Comparison of ENCODE assay signal across 25 cellular contexts in genomic region chr17:7737601-7738000, GRCh38. TPM values are rescaled to one million over a fixed set of nuclear protein-coding genes. Genes with fewer than 3 reads are reported as not detected.
"Had no signal": no experiment of that assay in that cellular context is flagged by ENCODE, and none has a peak within 500 bp of the region (broad histone marks: within the 10 kb centered on the region; RNA-seq: fewer than 3 reads in every experiment).

No MANE protein-coding gene starts in this region.

- H3K4me1 Mint-ChIP-seq: endodermal cell, mesothelial cell of epicardium had no signal

- DNase-seq: colonic mucosa; cortex of kidney; effector CD8-positive, alpha-beta T cell; effector memory CD8-positive, alpha-beta T cell; endodermal cell; erythroblast; esophagus squamous epithelium; foreskin fibroblast; foreskin melanocyte; gastrocnemius medialis; glutamatergic neuron; head of caudate nucleus; heart right ventricle; hippocampal formation; left cardiac atrium; left lung; left ventricle myocardium superior; lower lobe of right lung; mesenchymal stem cell; mucosa of descending colon had no signal

- H3K4me3 ChIP-seq: colonic mucosa, esophagus squamous epithelium, gastrocnemius medialis, heart right ventricle, left lung, lower lobe of right lung, mucosa of descending colon had no signal

- H3K9me3 ChIP-seq: colonic mucosa, esophagus squamous epithelium, gastrocnemius medialis, heart right ventricle, left lung, lower lobe of right lung, mucosa of descending colon had no signal

- H3K27me3 ChIP-seq: colonic mucosa had no signal

- H3K36me3 Mint-ChIP-seq: mesothelial cell of epicardium had no signal

- H3K4me1 ChIP-seq: colonic mucosa, esophagus squamous epithelium, gastrocnemius medialis, left lung, lower lobe of right lung had no signal

- H3K9me3 Mint-ChIP-seq: dendritic cell treated with granulocyte-macrophage colony-stimulating factor and Interleukin-4, amounts not matched to agents 40 ng/mL and 50 ng/mL, for 4 days; effector memory CD8-positive, alpha-beta T cell; endodermal cell; mesothelial cell of epicardium had no signal

- ATAC-seq: effector memory CD8-positive, alpha-beta T cell; esophagus mucosa; gastrocnemius medialis; heart right ventricle; left cardiac atrium; left lung; left ventricle myocardium superior; lower lobe of right lung; mucosa of descending colon had no signal

- H3K4me3 Mint-ChIP-seq: dendritic cell treated with granulocyte-macrophage colony-stimulating factor and Interleukin-4, amounts not matched to agents 40 ng/mL and 50 ng/mL, for 4 days; effector memory CD8-positive, alpha-beta T cell; endodermal cell; mesothelial cell of epicardium had no signal

- H3K27ac Mint-ChIP-seq: dendritic cell treated with granulocyte-macrophage colony-stimulating factor and Interleukin-4, amounts not matched to agents 40 ng/mL and 50 ng/mL, for 4 days; effector memory CD8-positive, alpha-beta T cell; endodermal cell; mesothelial cell of epicardium had no signal

- H3K27ac ChIP-seq: colonic mucosa, epithelial cell of prostate, esophagus squamous epithelium, gastrocnemius medialis, heart right ventricle, left lung, lower lobe of right lung had no signal

- H3K36me3 ChIP-seq: colonic mucosa, esophagus squamous epithelium, gastrocnemius medialis, heart right ventricle, left lung, lower lobe of right lung had no signal

RNA-seq across cellular contexts. Expression of gene DNAH2, which starts 20.1 kb away (rescaled TPM):
- total RNA-seq: gastrocnemius medialis, glomerular endothelial cell had no signal
